Comparison of ENCODE assay signal across 3 cellular contexts in genomic region chr3:16839271-16840110, GRCh38.
TF ChIP-seq lines count a peak whose summit lies in the region.

No MANE protein-coding gene starts in this region.

TF ChIP-seq in liver, 16 proteins besides CTCF, POLR2A, EP300 and RAD21:
- no peak for TF ChIP-seq MAX (IDR thresholded peaks at IDR 0.05)
- TF ChIP-seq ATF3 (IDR thresholded peaks at IDR 0.05), result no peak
- no peak for TF ChIP-seq HNF4A (conservative IDR thresholded peaks at IDR 0.05)
- no peak for TF ChIP-seq REST (IDR thresholded peaks at IDR 0.05)
- TF ChIP-seq GABPA (IDR thresholded peaks at IDR 0.05 in 1 of 2, conservative IDR thresholded peaks at IDR 0.05 in 1 of 2), result no peak
- TF ChIP-seq TAF1 (conservative IDR thresholded peaks at IDR 0.05), result no peak
- no peak for TF ChIP-seq HNF4G (IDR thresholded peaks at IDR 0.05)
- TF ChIP-seq FOXA2 (IDR thresholded peaks at IDR 0.05), result no peak
- TF ChIP-seq YY1 (IDR thresholded peaks at IDR 0.05), result no peak
- TF ChIP-seq NR2F2 (IDR thresholded peaks at IDR 0.05), result no peak
- TF ChIP-seq ZBTB33 (IDR thresholded peaks at IDR 0.05), result no peak

TF ChIP-seq in HepG2, 621 proteins besides CTCF, POLR2A, EP300 and RAD21:
- TF ChIP-seq ZBTB8A (CRISPR knock-in tag; IDR thresholded peaks at IDR 0.05; ENCODE audit: borderline replicate concordance, low read depth) (no peak), NR2F1 (CRISPR knock-in tag; IDR thresholded peaks at IDR 0.05) (no peak), ZNF350 (CRISPR knock-in tag; IDR thresholded peaks at IDR 0.05; ENCODE audit: borderline replicate concordance, low read depth) (no peak)
TF ChIP-seq in HepG2: peak in this region for 0.

TF ChIP-seq in endothelial cell of umbilical vein, 7 proteins besides CTCF, POLR2A, EP300 and RAD21:
- TF ChIP-seq EZH2 (IDR thresholded peaks at IDR 0.05; ENCODE audit: borderline replicate concordance, low read depth, low read length, severe bottlenecking), result no peak
- TF ChIP-seq GATA2 (IDR thresholded peaks at IDR 0.05; ENCODE audit: insufficient read depth, insufficient read length, low read depth, low read length), result peak; percentile 33
- no peak for TF ChIP-seq MAX (IDR thresholded peaks at IDR 0.05; ENCODE audit: insufficient read depth, insufficient read length)
- TF ChIP-seq POLR2AphosphoS5 (IDR thresholded peaks at IDR 0.05; ENCODE audit: insufficient read depth, low read depth, low read length), result no peak
- TF ChIP-seq MYC (IDR thresholded peaks at IDR 0.05; ENCODE audit: low read depth, low read length), result no peak
- TF ChIP-seq JUN (IDR thresholded peaks at IDR 0.05; ENCODE audit: borderline replicate concordance, insufficient read depth, insufficient read length, low read depth), result peak; percentile 19
- TF ChIP-seq FOS (IDR thresholded peaks at IDR 0.05; ENCODE audit: borderline replicate concordance, insufficient read depth, low read length), result peak; percentile 80
